Comparison of ENCODE assay signal across 7 cellular contexts in the genomic region with DNA sequence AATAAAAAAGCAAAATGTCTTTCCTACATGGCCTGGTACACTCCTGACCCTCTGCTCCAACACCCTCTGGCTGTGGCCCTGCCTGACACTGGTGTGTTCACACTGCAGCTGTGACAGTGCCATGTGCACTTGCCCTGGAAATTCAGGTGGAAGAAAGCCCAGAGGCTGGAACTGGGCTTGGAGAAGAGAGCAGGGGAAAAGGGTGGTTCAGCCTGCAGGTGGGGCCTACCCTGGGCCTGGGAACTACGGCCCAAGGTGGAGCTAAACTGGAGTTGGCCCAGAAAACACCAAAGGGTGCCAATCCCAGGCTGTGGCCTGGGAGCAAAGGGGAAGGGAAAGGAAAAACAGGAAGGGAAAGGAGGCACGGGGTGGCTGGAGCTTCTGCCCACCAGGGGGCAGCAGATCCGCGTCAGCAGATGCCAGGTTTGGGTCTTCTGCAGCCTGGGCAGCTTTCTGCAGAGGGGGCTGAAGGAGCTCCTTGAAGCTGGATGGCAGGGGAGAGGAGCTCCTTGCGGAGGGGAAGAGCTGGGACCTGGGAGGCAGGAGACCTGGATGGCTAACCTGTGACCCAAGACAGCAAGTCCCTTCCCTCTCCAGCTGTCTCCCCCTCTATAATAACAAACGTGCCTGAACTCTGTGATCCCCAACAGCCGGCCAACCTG. TPM values are rescaled to one million over a fixed set of nuclear protein-coding genes. Genes with fewer than 3 reads are reported as not detected.
DNase-seq lines count a peak whose midpoint lies in the region; ATAC-seq and TF ChIP-seq lines count a peak whose summit lies in the region.

No MANE protein-coding gene starts in this region.

- H3K27ac ChIP-seq in skeletal muscle tissue (ENCODE audit: low read depth, low read length) = peak overlapping the region; percentile 17

- no peaks in the 10 kb centered on the region for H3K9me3 ChIP-seq in skeletal muscle tissue (ENCODE audit: control insufficient read depth in 3 of 3, low read length in 3 of 3)

- no peaks in the 10 kb centered on the region for H3K27me3 ChIP-seq in skeletal muscle tissue (ENCODE audit: control insufficient read depth in 3 of 3, insufficient read depth in 3 of 3, low read length in 3 of 3)

- peak overlapping the region; percentile 32 for H3K4me3 Mint-ChIP-seq in T-helper 2 cell treated with Interferon-gamma antibody and Interleukin-4, amounts not matched to agents 5 μg/mL and 100 μg/mL, for 36 hours

- TF ChIP-seq RAD21 in Ishikawa (IDR thresholded peaks at IDR 0.05; ENCODE audit: low read depth) = peak; percentile 84

- DNase-seq in T-helper 2 cell treated with Interferon-gamma antibody and Interleukin-4, amounts not matched to agents 5 μg/mL and 100 μg/mL, for 36 hours (ENCODE audit: low spot score) = peak; percentile 61
- DNase-seq in astrocyte of the spinal cord (ENCODE audit: low read depth, low spot score) (peak; percentile 52), hypothalamus (lab: John Stamatoyannopoulos, UW) (peak in 37 of 51 donors; percentile 10 to 75 (median 45))

- peaks cover 29% of the 10 kb centered on the region for H3K4me1 Mint-ChIP-seq in T-helper 2 cell treated with Interferon-gamma antibody and Interleukin-4, amounts not matched to agents 5 μg/mL and 100 μg/mL, for 36 hours (ENCODE audit: low read depth)

- H3K27ac Mint-ChIP-seq in T-helper 2 cell treated with Interferon-gamma antibody and Interleukin-4, amounts not matched to agents 5 μg/mL and 100 μg/mL, for 36 hours = peak overlapping the region; percentile 88

- H3K4me3 ChIP-seq in GM08714 (ENCODE audit: low read length) = peak overlapping the region; percentile 6; the same call in 1 of the 2 replicates
- H3K4me3 ChIP-seq in astrocyte of the spinal cord (ENCODE audit: low read depth, low read length) = no peak overlapping the region
- H3K4me3 ChIP-seq in skeletal muscle tissue (ENCODE audit: low read length in 3 of 3) = peak overlapping the region in 1 of 3 donors; percentile 13

- no peaks in the 10 kb centered on the region for H3K27me3 Mint-ChIP-seq in T-helper 2 cell treated with Interferon-gamma antibody and Interleukin-4, amounts not matched to agents 5 μg/mL and 100 μg/mL, for 36 hours (ENCODE audit: low read depth)

- H3K36me3 Mint-ChIP-seq in T-helper 2 cell treated with Interferon-gamma antibody and Interleukin-4, amounts not matched to agents 5 μg/mL and 100 μg/mL, for 36 hours (ENCODE audit: low read depth) = peaks cover 5% of the 10 kb centered on the region

- in situ Hi-C loops in astrocyte of the spinal cord (cut with HindIII; ENCODE audit: low sequenced_read_pairs) = no loop called here

- no peak for TF ChIP-seq EP300 in Ishikawa (IDR thresholded peaks at IDR 0.05; ENCODE audit: borderline replicate concordance)

- peak overlapping the region in 2 of 3 donors; percentile 59 to 75 for H3K9ac ChIP-seq in skeletal muscle tissue (ENCODE audit: low read depth in 1 of 3, low read length in 3 of 3)

- H3K4me1 ChIP-seq in skeletal muscle tissue (ENCODE audit: control insufficient read depth in 3 of 3, insufficient read depth in 3 of 3, low read length in 3 of 3) = peaks cover 53 to 80% (median 67%) of the 10 kb centered on the region in 3 donors

- peak; percentile 97 for TF ChIP-seq CTCF in astrocyte of the spinal cord (IDR thresholded peaks at IDR 0.05; ENCODE audit: low read depth, low read length)

- H3K9me3 Mint-ChIP-seq in T-helper 2 cell treated with Interferon-gamma antibody and Interleukin-4, amounts not matched to agents 5 μg/mL and 100 μg/mL, for 36 hours = no peaks in the 10 kb centered on the region

- no peak for ATAC-seq in HG02623 (IDR thresholded peaks at IDR 0.05; ENCODE audit: unreplicated experiment)

- H3K36me3 ChIP-seq in skeletal muscle tissue (ENCODE audit: control insufficient read depth in 3 of 3, insufficient read depth in 3 of 3, low read length in 3 of 3) = peaks cover 55 to 57% (median 56%) of the 10 kb centered on the region in 3 donors

TF ChIP-seq in Ishikawa, 13 proteins besides CTCF, POLR2A, EP300 and RAD21:
- TF ChIP-seq YY1 (IDR thresholded peaks at IDR 0.05; ENCODE audit: low read depth) (no peak), CEBPB (IDR thresholded peaks at IDR 0.05) (no peak), TAF1 (IDR thresholded peaks at IDR 0.05; ENCODE audit: low read depth) (no peak), TEAD4 (IDR thresholded peaks at IDR 0.05) (no peak), TCF12 (IDR thresholded peaks at IDR 0.05; ENCODE audit: low read depth) (no peak)
- TF ChIP-seq, protein P1, sequence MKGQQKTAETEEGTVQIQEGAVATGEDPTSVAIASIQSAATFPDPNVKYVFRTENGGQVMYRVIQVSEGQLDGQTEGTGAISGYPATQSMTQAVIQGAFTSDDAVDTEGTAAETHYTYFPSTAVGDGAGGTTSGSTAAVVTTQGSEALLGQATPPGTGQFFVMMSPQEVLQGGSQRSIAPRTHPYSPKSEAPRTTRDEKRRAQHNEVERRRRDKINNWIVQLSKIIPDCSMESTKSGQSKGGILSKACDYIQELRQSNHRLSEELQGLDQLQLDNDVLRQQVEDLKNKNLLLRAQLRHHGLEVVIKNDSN (IDR thresholded peaks at IDR 0.05) = 0 out of 2 replicates have a peak, but pooled peaks have one; percentile 16
- TF ChIP-seq, protein P2, sequence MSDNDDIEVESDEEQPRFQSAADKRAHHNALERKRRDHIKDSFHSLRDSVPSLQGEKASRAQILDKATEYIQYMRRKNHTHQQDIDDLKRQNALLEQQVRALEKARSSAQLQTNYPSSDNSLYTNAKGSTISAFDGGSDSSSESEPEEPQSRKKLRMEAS (IDR thresholded peaks at IDR 0.05) = no peak

RNA-seq across cellular contexts. Expression of gene CTCF, which starts 15.4 kb away (rescaled TPM):
- total RNA-seq in skeletal muscle tissue = 31.3 TPM

RNA-seq across cellular contexts. Expression of gene RIPOR1, which starts 18.3 kb away (rescaled TPM):
- total RNA-seq in skeletal muscle tissue = 30.8 TPM
